8 cellular contexts compared by ENCODE assay signal in genomic region chr6:37103169-37104039, GRCh38.
DNase-seq lines count a peak whose midpoint lies in the region; ATAC-seq, FAIRE-seq and TF ChIP-seq lines count a peak whose summit lies in the region.

No MANE protein-coding gene starts in this region.

- no peak for ATAC-seq in GM19395 (IDR thresholded peaks at IDR 0.05; ENCODE audit: unreplicated experiment)

- peak overlapping the region; percentile 93 for H3K27ac Mint-ChIP-seq in MCF 10A (ENCODE audit: low read depth, unreplicated experiment)

- H3K4me3 Mint-ChIP-seq in MCF 10A (ENCODE audit: unreplicated experiment), result peak overlapping the region; percentile 67

- no peaks in the 10 kb centered on the region for H3K27me3 Mint-ChIP-seq in MCF 10A (ENCODE audit: insufficient read depth, unreplicated experiment)

- CTCF ChIA-PET in MCF 10A (lab: Yijun Ruan, JAX), result interaction anchor here (1.0 to 2.7 kb wide), 4 partner anchors 27 to 84 kb away, joined by 3 to 11 read pairs (median 6); partner anchors contain the start of gene PIM1

- no peaks in the 10 kb centered on the region for H3K9me3 Mint-ChIP-seq in MCF 10A (ENCODE audit: unreplicated experiment)

- intact Hi-C loops in MCF 10A (cut with micrococcal nuclease), result loop anchor here (1.0 to 2.0 kb wide), 2 partner anchors 45 to 69 kb away; no protein-coding TSS in a partner anchor

- H3K36me3 ChIP-seq in skeletal muscle tissue (ENCODE audit: control insufficient read depth in 3 of 3, insufficient read depth in 3 of 3, low read length in 3 of 3), result no peaks in the 10 kb centered on the region

- no peak for FAIRE-seq in RCC 7860 (lab: Jason Lieb, UNC)

- TF ChIP-seq CTCF in MCF 10A (IDR thresholded peaks at IDR 0.05; ENCODE audit: unreplicated experiment), result no peak

- H3K27me3 ChIP-seq in skeletal muscle tissue (ENCODE audit: control insufficient read depth in 3 of 3, insufficient read depth in 3 of 3, low read length in 3 of 3), result no peaks in the 10 kb centered on the region

- H3K27ac ChIP-seq in skeletal muscle tissue (ENCODE audit: low read depth, low read length), result peak overlapping the region; percentile 98

- H3K4me1 Mint-ChIP-seq in MCF 10A (ENCODE audit: insufficient read depth, unreplicated experiment), result peaks cover 13% of the 10 kb centered on the region

- no peaks in the 10 kb centered on the region for H3K9me3 ChIP-seq in skeletal muscle tissue (ENCODE audit: control insufficient read depth in 3 of 3, low read length in 3 of 3)

- H3K4me3 ChIP-seq in Jurkat, Clone E6-1 (ENCODE audit: low read length), result peak overlapping the region; percentile 41
- H3K4me3 ChIP-seq in skeletal muscle tissue (ENCODE audit: low read length in 3 of 3), result peak overlapping the region; percentile 67 to 78 (median 76)

- peak overlapping the region; percentile 76 to 92 (median 85) for H3K9ac ChIP-seq in skeletal muscle tissue (ENCODE audit: low read depth in 1 of 3, low read length in 3 of 3)

- H3K4me1 ChIP-seq in skeletal muscle tissue (ENCODE audit: control insufficient read depth in 3 of 3, insufficient read depth in 3 of 3, low read length in 3 of 3), result peaks cover 25 to 27% (median 26%) of the 10 kb centered on the region in 3 donors

- BruUV-seq in MCF 10A (replicated peaks; lab: Mats Ljungman, UMichigan), result no TSS peak

- POLR2A ChIA-PET in MCF 10A (lab: Yijun Ruan, JAX), result interaction anchor here (0.6 to 4.5 kb wide), 15 partner anchors 10 to 154 kb away, joined by 3 to 32 read pairs (median 6); partner anchors contain the start of genes PIM1, TBC1D22B and TMEM217

- H3K36me3 Mint-ChIP-seq in MCF 10A (ENCODE audit: insufficient read depth, unreplicated experiment), result no peaks in the 10 kb centered on the region

- DNase-seq in COR-L47 (lab: John Stamatoyannopoulos, UW) (peak; percentile 83), RCC 7860 (ENCODE audit: low spot score) (peak; percentile 32), MCF 10A (ENCODE audit: unreplicated experiment) (peak; percentile 47), iris pigment epithelial cell (ENCODE audit: low read depth) (peak; percentile 3), epidermal melanocyte (ENCODE audit: insufficient read length, low spot score) (no peak)
- DNase-seq in Jurkat, Clone E6-1 (ENCODE audit: low read depth, low spot score), result no peak

Comparison
In these comparisons a context has a peak if more than half of its experiments do, and no peak if none do; other contexts are left out.
1. DNase-seq: peak in COR-L47 (single experiment), RCC 7860 (single experiment), MCF 10A (single experiment) and iris pigment epithelial cell (single experiment); none in Jurkat, Clone E6-1 (single experiment) and epidermal melanocyte (single experiment).